ENCODE assay signal across 8 cellular contexts in genomic region chr12:121095544-121096198, GRCh38. TPM values are rescaled to one million over a fixed set of nuclear protein-coding genes. Genes with fewer than 3 reads are reported as not detected.
DNase-seq lines count a peak whose midpoint lies in the region; ATAC-seq and TF ChIP-seq lines count a peak whose summit lies in the region.

No MANE protein-coding gene starts in this region.

- peak overlapping the region; percentile 3 for H3K27ac Mint-ChIP-seq in dendritic cell treated with granulocyte-macrophage colony-stimulating factor and Interleukin-4, amounts not matched to agents 40 ng/mL and 50 ng/mL, for 4 days

- peak overlapping the region; percentile 74 for H2AFZ ChIP-seq in DND-41 (ENCODE audit: low read depth, low read length)

- TF ChIP-seq RAD21 in liver (IDR thresholded peaks at IDR 0.05) = peak; percentile 77 to 88

- peaks cover 11% of the 10 kb centered on the region for H3K4me1 Mint-ChIP-seq in dendritic cell treated with granulocyte-macrophage colony-stimulating factor and Interleukin-4, amounts not matched to agents 40 ng/mL and 50 ng/mL, for 4 days (ENCODE audit: low read depth)

- peak; percentile 89 for TF ChIP-seq CTCF in DND-41 (IDR thresholded peaks at IDR 0.05; ENCODE audit: borderline replicate concordance, extremely low read depth, low read length, poor library complexity, severe bottlenecking)
- peak; percentile 80 for TF ChIP-seq CTCF in liver (IDR thresholded peaks at IDR 0.05; ENCODE audit: low read depth, low read length, missing input control)

- H3K9me3 Mint-ChIP-seq in dendritic cell treated with granulocyte-macrophage colony-stimulating factor and Interleukin-4, amounts not matched to agents 40 ng/mL and 50 ng/mL, for 4 days = peaks cover 13% of the 10 kb centered on the region

- peaks cover 32% of the 10 kb centered on the region for H3K4me1 ChIP-seq in DND-41 (ENCODE audit: insufficient read depth, low read length)
- H3K4me1 ChIP-seq in liver (ENCODE audit: control insufficient read depth in 4 of 4, insufficient read depth in 4 of 4, low read length in 3 of 4) = peaks cover 8 to 12% (median 10%) of the 10 kb centered on the region in 4 donors

- DNase-seq in DND-41 (peak; percentile 80), NCI-H510A treated with DMSO at 0.1 percent for 48 hours (lab: John Stamatoyannopoulos, UW) (peak; percentile 79)
- peak; percentile 76 for DNase-seq in activated CD4-positive, alpha-beta T cell treated with anti-CD3 and anti-CD28 coated beads, Interleukin-2, amount 50 U/mL, for 1 hour
- DNase-seq in stimulated activated CD4-positive, alpha-beta T cell treated with anti-CD3 and anti-CD28 coated beads, Interleukin-2, amount 100 ng/mL, for 4 hours (ENCODE audit: low read depth) = peak; percentile 73

- no peaks in the 10 kb centered on the region for H3K27me3 ChIP-seq in DND-41 (ENCODE audit: insufficient read depth, low read length, poor library complexity)
- H3K27me3 ChIP-seq in liver (ENCODE audit: control insufficient read depth in 4 of 4, insufficient read depth in 4 of 4, low read length in 3 of 4) = no peaks in the 10 kb centered on the region

- ATAC-seq in DND-41 (ENCODE audit: insufficient read depth, low read depth) (peak; percentile 79), HG03139 (IDR thresholded peaks at IDR 0.05; ENCODE audit: unreplicated experiment) (peak; percentile 53), HG02610 (IDR thresholded peaks at IDR 0.05; ENCODE audit: unreplicated experiment) (no peak)

- H3K27me3 Mint-ChIP-seq in dendritic cell treated with granulocyte-macrophage colony-stimulating factor and Interleukin-4, amounts not matched to agents 40 ng/mL and 50 ng/mL, for 4 days = peaks cover 10% of the 10 kb centered on the region

- peak overlapping the region; percentile 35; the same call in 1 of the 2 replicates for H3K9ac ChIP-seq in DND-41 (ENCODE audit: low read depth, low read length)
- no peak overlapping the region for H3K9ac ChIP-seq in liver (ENCODE audit: low read depth in 1 of 2, low read length in 2 of 2)

- H3K4me3 ChIP-seq in DND-41 (ENCODE audit: low read depth in 1 of 2, low read length in 2 of 2) (peak overlapping the region in 1 of 2 experiments; percentile 50; a peak in 2 of 4 replicates), liver (ENCODE audit: low read depth in 1 of 3, low read length in 3 of 3) (peak overlapping the region; percentile 30 to 69 (median 36))

- H3K27ac ChIP-seq in DND-41 (ENCODE audit: low read length) (no peak overlapping the region), liver (ENCODE audit: low read depth in 1 of 2, low read length in 2 of 2) (no peak overlapping the region)

- no peaks in the 10 kb centered on the region for H3K79me2 ChIP-seq in DND-41 (ENCODE audit: insufficient read depth, low read length)

- no peaks in the 10 kb centered on the region for H4K20me1 ChIP-seq in DND-41 (ENCODE audit: insufficient read depth, low read length)

- peak overlapping the region; percentile 72 for H3K4me2 ChIP-seq in DND-41 (ENCODE audit: insufficient read depth, low read length)

- H3K36me3 Mint-ChIP-seq in dendritic cell treated with granulocyte-macrophage colony-stimulating factor and Interleukin-4, amounts not matched to agents 40 ng/mL and 50 ng/mL, for 4 days (ENCODE audit: low read depth) = no peaks in the 10 kb centered on the region

- intact Hi-C loops in dendritic cell treated with granulocyte-macrophage colony-stimulating factor and Interleukin-4, amounts not matched to agents 40 ng/mL and 50 ng/mL, for 4 days (cut with micrococcal nuclease) = loop anchor here (5.0 kb wide), 1 partner anchor 33 kb away; no protein-coding TSS in a partner anchor

- H3K9me3 ChIP-seq in DND-41 (ENCODE audit: insufficient read depth, low read length, severe bottlenecking) = peaks cover 8% of the 10 kb centered on the region
- no peaks in the 10 kb centered on the region for H3K9me3 ChIP-seq in liver (ENCODE audit: control insufficient read depth in 4 of 4, low read length in 3 of 4)

- WGBS in liver = 3% methylated on average over 33 of the region's 33 CpGs

- H3K36me3 ChIP-seq in DND-41 (ENCODE audit: insufficient read depth, low read length) (no peaks in the 10 kb centered on the region), liver (ENCODE audit: control insufficient read depth in 4 of 4, insufficient read depth in 3 of 4, low read depth in 1 of 4, low read length in 3 of 4) (no peaks in the 10 kb centered on the region)

- H3K4me3 Mint-ChIP-seq in dendritic cell treated with granulocyte-macrophage colony-stimulating factor and Interleukin-4, amounts not matched to agents 40 ng/mL and 50 ng/mL, for 4 days = peak overlapping the region; percentile 66

TF ChIP-seq in liver, 16 proteins besides CTCF, POLR2A, EP300 and RAD21:
- peak; percentile 83 for TF ChIP-seq NR2F2 (IDR thresholded peaks at IDR 0.05)
- TF ChIP-seq YY1 (IDR thresholded peaks at IDR 0.05) = no peak
- TF ChIP-seq, protein P1, sequence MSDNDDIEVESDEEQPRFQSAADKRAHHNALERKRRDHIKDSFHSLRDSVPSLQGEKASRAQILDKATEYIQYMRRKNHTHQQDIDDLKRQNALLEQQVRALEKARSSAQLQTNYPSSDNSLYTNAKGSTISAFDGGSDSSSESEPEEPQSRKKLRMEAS (IDR thresholded peaks at IDR 0.05) = peak; percentile 38
TF ChIP-seq in liver: peak in this region for 2.

RNA-seq across cellular contexts. Expression of gene P2RX7, which starts 37.0 kb away (rescaled TPM):
- 1 to 10 TPM; 2.4 to 3.2 TPM for total RNA-seq in liver
- polyA plus RNA-seq in liver = 1 to 10 TPM; 1.2 to 2.0 TPM

RNA-seq across cellular contexts. Expression of gene OASL, which starts 56.6 kb away (rescaled TPM):
- total RNA-seq in liver = 1 to 10 TPM in 1 of 2 donors, under 1 TPM in 1; 0.89 to 2.5 TPM
- polyA plus RNA-seq in liver = 1 to 10 TPM; 3.7 to 4.5 TPM
